24 cellular contexts compared by ENCODE assay signal in genomic region chr7:28767356-28767755, GRCh38.
DNase-seq lines count a peak whose midpoint lies in the region; ATAC-seq and TF ChIP-seq lines count a peak whose summit lies in the region.
"Had no signal": no experiment of that assay in that cellular context is flagged by ENCODE, and none has a peak within 500 bp of the region (broad histone marks: within the 10 kb centered on the region; RNA-seq: fewer than 3 reads in every experiment).

No MANE protein-coding gene starts in this region.

- ATAC-seq in sciatic nerve (peak; percentile 84), GM18907 (IDR thresholded peaks at IDR 0.05; ENCODE audit: unreplicated experiment) (no peak), GM21723 (IDR thresholded peaks at IDR 0.05; ENCODE audit: unreplicated experiment) (no peak)
- ATAC-seq: GM12878 had no signal

- no peaks in the 10 kb centered on the region for H4K20me1 ChIP-seq in MM.1S (ENCODE audit: insufficient read depth, low read length)
- H4K20me1 ChIP-seq: BLaER1 had no signal

- H3K27ac ChIP-seq in MM.1S (ENCODE audit: low read length) = no peak overlapping the region
- H3K27ac ChIP-seq: BLaER1, RWPE1, SJCRH30 had no signal

- DNase-seq in AG10803 (ENCODE audit: low read depth) (peak; percentile 22), adipocyte (ENCODE audit: low read depth) (peak; percentile 54), fibroblast of the aortic adventitia (ENCODE audit: low read depth) (peak; percentile 53), sciatic nerve (ENCODE audit: low spot score) (no peak), MM.1S (no peak), foreskin melanocyte (no peak)
- DNase-seq: CD4-positive, alpha-beta T cell; COR-L47; DMS79; GOT3; HCEC 1CT; KG1; NCI-H1092 treated with DMSO at 0.1 percent for 48 hours; NCI-H146; NCI-H2029; NCI-H226; NCI-H510A treated with DMSO at 0.1 percent for 48 hours; NCI-H748 treated with DMSO at 0.1 percent for 48 hours; SJCRH30 had no signal

- no peaks in the 10 kb centered on the region for H3F3A ChIP-seq in MM.1S (ENCODE audit: insufficient read depth, low read length)

- intact Hi-C loops in sciatic nerve (cut with DNase I) = no loop called here

- H2AFZ ChIP-seq in MM.1S (ENCODE audit: low read length) = no peak overlapping the region

- no peak overlapping the region for H3K4me3 ChIP-seq in AG10803 (ENCODE audit: low read length)
- H3K4me3 ChIP-seq in adipocyte (ENCODE audit: low read length) = peak overlapping the region; percentile 68
- H3K4me3 ChIP-seq in fibroblast of the aortic adventitia (ENCODE audit: low read depth, low read length) = no peak overlapping the region
- no peak overlapping the region for H3K4me3 ChIP-seq in MM.1S (ENCODE audit: low read length)
- H3K4me3 ChIP-seq: BLaER1, GM12878, SJCRH30 had no signal

- H3K4me2 ChIP-seq in MM.1S (ENCODE audit: low read depth, low read length) = no peak overlapping the region
- H3K4me2 ChIP-seq: BLaER1 had no signal

- H3K9me3 ChIP-seq in adipocyte (ENCODE audit: control insufficient read depth, low read length) (no peaks in the 10 kb centered on the region), MM.1S (replicated peaks; ENCODE audit: insufficient read depth, low read length) (no peaks in the 10 kb centered on the region)

- H3K9me2 ChIP-seq in MM.1S (replicated peaks; ENCODE audit: insufficient read depth, low read length) = no peaks in the 10 kb centered on the region

- no peaks in the 10 kb centered on the region for H3K27me3 ChIP-seq in adipocyte (replicated peaks; ENCODE audit: control insufficient read depth, insufficient read depth, low read length)
- no peaks in the 10 kb centered on the region for H3K27me3 ChIP-seq in MM.1S (replicated peaks; ENCODE audit: insufficient read depth, low read length)
- H3K27me3 ChIP-seq: BLaER1, SJCRH30 had no signal

- H3K79me2 ChIP-seq in MM.1S (ENCODE audit: low read length) = no peaks in the 10 kb centered on the region

- peak overlapping the region; percentile 47 for H3K9ac ChIP-seq in adipocyte (ENCODE audit: low read length)
- H3K9ac ChIP-seq in MM.1S (ENCODE audit: low read length) = no peak overlapping the region
- H3K9ac ChIP-seq: BLaER1 had no signal

- TF ChIP-seq CTCF in AG10803 (conservative IDR thresholded peaks at IDR 0.05; ENCODE audit: low read length) (no peak), fibroblast of the aortic adventitia (IDR thresholded peaks at IDR 0.05; ENCODE audit: insufficient read depth, low read length) (no peak), MM.1S (IDR thresholded peaks at IDR 0.05; ENCODE audit: low read length) (no peak)

- H3K4me1 ChIP-seq in adipocyte (ENCODE audit: control insufficient read depth, insufficient read depth, low read length) (peaks cover 33% of the 10 kb centered on the region), MM.1S (ENCODE audit: low read length) (no peaks in the 10 kb centered on the region)
- H3K4me1 ChIP-seq: BLaER1, SJCRH30 had no signal

- no peaks in the 10 kb centered on the region for H3K36me3 ChIP-seq in adipocyte (ENCODE audit: control insufficient read depth, insufficient read depth, low read length, severe bottlenecking)
- H3K36me3 ChIP-seq in MM.1S (replicated peaks; ENCODE audit: insufficient read depth, low read length) = no peaks in the 10 kb centered on the region
- H3K36me3 ChIP-seq: BLaER1, SJCRH30 had no signal

Comparison
In these comparisons a context has a peak if more than half of its experiments do, and no peak if none do; other contexts are left out.
1. DNase-seq: peak in AG10803 (single experiment), adipocyte (single experiment) and fibroblast of the aortic adventitia (single experiment); none in sciatic nerve (single experiment), MM.1S (single experiment) and foreskin melanocyte (single experiment).